In genomic region chr22:29799217-29799680, GRCh38 we compare ENCODE assay signal across 1 cellular context.
TF ChIP-seq lines count a peak whose summit lies in the region.

No MANE protein-coding gene starts in this region.

TF ChIP-seq in K562, 482 proteins besides CTCF, POLR2A, EP300 and RAD21 (continued from another document and continues in another):
- no peak for TF ChIP-seq GTF3C2 (IDR thresholded peaks at IDR 0.05; ENCODE audit: borderline replicate concordance, extremely low read depth, insufficient read length)
- no peak for TF ChIP-seq ZNF668 (CRISPR knock-in tag; IDR thresholded peaks at IDR 0.05)
- TF ChIP-seq CAMTA2 (CRISPR knock-in tag; conservative IDR thresholded peaks at IDR 0.05) = no peak
- TF ChIP-seq SLC30A9 (CRISPR knock-in tag; IDR thresholded peaks at IDR 0.05) = no peak
- TF ChIP-seq BRD9 (IDR thresholded peaks at IDR 0.05; ENCODE audit: low read depth, partially characterized antibody) = no peak
- no peak for TF ChIP-seq ZBTB11 (CRISPR knock-in tag; IDR thresholded peaks at IDR 0.05)
- no peak for TF ChIP-seq SUPT5H (IDR thresholded peaks at IDR 0.05)
- no peak for TF ChIP-seq ZNF586 (CRISPR knock-in tag; conservative IDR thresholded peaks at IDR 0.05)
- TF ChIP-seq MXD1 (CRISPR knock-in tag; IDR thresholded peaks at IDR 0.05; ENCODE audit: borderline replicate concordance, poor library complexity, severe bottlenecking) = no peak
- no peak for TF ChIP-seq ZBED1 (IDR thresholded peaks at IDR 0.05)
- no peak for TF ChIP-seq HDAC6 (IDR thresholded peaks at IDR 0.05; ENCODE audit: low read depth, low read length)
- TF ChIP-seq SAFB (IDR thresholded peaks at IDR 0.05; ENCODE audit: borderline replicate concordance, low read depth, low read length) = no peak
- TF ChIP-seq HNRNPK (IDR thresholded peaks at IDR 0.05; ENCODE audit: low read depth, low read length, poor library complexity, severe bottlenecking) = no peak
- TF ChIP-seq CEBPG (CRISPR knock-in tag; IDR thresholded peaks at IDR 0.05) = peak; percentile 95
- peak; percentile 91 to 92 for TF ChIP-seq CEBPG (tag; conservative IDR thresholded peaks at IDR 0.05 in 1 of 2, IDR thresholded peaks at IDR 0.05 in 1 of 2)
- no peak for TF ChIP-seq ZNF253 (CRISPR knock-in tag; conservative IDR thresholded peaks at IDR 0.05)
- TF ChIP-seq ELK3 (CRISPR knock-in tag; IDR thresholded peaks at IDR 0.05) = no peak
- TF ChIP-seq ZZZ3 (IDR thresholded peaks at IDR 0.05) = no peak
- no peak for TF ChIP-seq ZNF395 (CRISPR knock-in tag; IDR thresholded peaks at IDR 0.05)
- TF ChIP-seq JUNB (CRISPR knock-in tag; conservative IDR thresholded peaks at IDR 0.05) = no peak
- no peak for TF ChIP-seq PREB (CRISPR knock-in tag; IDR thresholded peaks at IDR 0.05)
- TF ChIP-seq SMAD3 (CRISPR knock-in tag; conservative IDR thresholded peaks at IDR 0.05) = no peak
- TF ChIP-seq MTA1 (IDR thresholded peaks at IDR 0.05; ENCODE audit: borderline replicate concordance) = no peak; the same call in 1 of the 2 replicates
- no peak for TF ChIP-seq KLF16 (IDR thresholded peaks at IDR 0.05)
- no peak for TF ChIP-seq ZC3H8 (IDR thresholded peaks at IDR 0.05)
- no peak for TF ChIP-seq FIP1L1 (IDR thresholded peaks at IDR 0.05; ENCODE audit: low read depth, low read length, poor library complexity, severe bottlenecking)
- no peak for TF ChIP-seq ZNF778 (CRISPR knock-in tag; IDR thresholded peaks at IDR 0.05)
- TF ChIP-seq PBX2 (CRISPR knock-in tag; IDR thresholded peaks at IDR 0.05; ENCODE audit: low read depth) = no peak
- no peak for TF ChIP-seq PBX2 (tag; conservative IDR thresholded peaks at IDR 0.05; ENCODE audit: low read depth)
- TF ChIP-seq ZNF384 (IDR thresholded peaks at IDR 0.05; ENCODE audit: low read depth, low read length) = no peak
- no peak for TF ChIP-seq NUFIP1 (IDR thresholded peaks at IDR 0.05; ENCODE audit: partially characterized antibody)
- TF ChIP-seq PHF8 (IDR thresholded peaks at IDR 0.05; ENCODE audit: borderline replicate concordance, low read length) = no peak
- TF ChIP-seq UBTF (IDR thresholded peaks at IDR 0.05; ENCODE audit: borderline replicate concordance in 1 of 2, low read depth in 2 of 2, low read length in 2 of 2) = no peak
- TF ChIP-seq PHB2 (IDR thresholded peaks at IDR 0.05; ENCODE audit: low read depth) = no peak
- no peak for TF ChIP-seq THRB (CRISPR knock-in tag; conservative IDR thresholded peaks at IDR 0.05)
- no peak for TF ChIP-seq KDM5B (IDR thresholded peaks at IDR 0.05; ENCODE audit: insufficient replicate concordance, low read depth, low read length)
- no peak for TF ChIP-seq CHD1 (IDR thresholded peaks at IDR 0.05; ENCODE audit: low read length)
- no peak for TF ChIP-seq SMARCB1 (IDR thresholded peaks at IDR 0.05; ENCODE audit: insufficient read length, low read depth)
- no peak for TF ChIP-seq ZNF740 (CRISPR knock-in tag; IDR thresholded peaks at IDR 0.05)
- TF ChIP-seq ZNF740 (tag; IDR thresholded peaks at IDR 0.05) = no peak
- TF ChIP-seq TBP (optimal IDR thresholded peaks at IDR 0.05; ENCODE audit: low read depth, low read length) = no peak
- no peak for TF ChIP-seq POLR2B (IDR thresholded peaks at IDR 0.05; ENCODE audit: low read depth, partially characterized antibody)
- peak; percentile 40; the same call in 1 of the 2 replicates for TF ChIP-seq FOXJ2 (tag; IDR thresholded peaks at IDR 0.05)
- no peak for TF ChIP-seq ZNF551 (CRISPR knock-in tag; IDR thresholded peaks at IDR 0.05)
- TF ChIP-seq SNIP1 (IDR thresholded peaks at IDR 0.05; ENCODE audit: low read depth) = no peak
- no peak for TF ChIP-seq CREM (IDR thresholded peaks at IDR 0.05; ENCODE audit: low read depth)
- TF ChIP-seq HOXB6 (CRISPR knock-in tag; IDR thresholded peaks at IDR 0.05; ENCODE audit: borderline replicate concordance) = no peak
- no peak for TF ChIP-seq ZFP30 (CRISPR knock-in tag; IDR thresholded peaks at IDR 0.05; ENCODE audit: borderline replicate concordance)
- TF ChIP-seq ZNF277 (CRISPR knock-in tag; IDR thresholded peaks at IDR 0.05; ENCODE audit: borderline replicate concordance) = no peak
